ENCODE assay signal across 7 cellular contexts in the genomic region with DNA sequence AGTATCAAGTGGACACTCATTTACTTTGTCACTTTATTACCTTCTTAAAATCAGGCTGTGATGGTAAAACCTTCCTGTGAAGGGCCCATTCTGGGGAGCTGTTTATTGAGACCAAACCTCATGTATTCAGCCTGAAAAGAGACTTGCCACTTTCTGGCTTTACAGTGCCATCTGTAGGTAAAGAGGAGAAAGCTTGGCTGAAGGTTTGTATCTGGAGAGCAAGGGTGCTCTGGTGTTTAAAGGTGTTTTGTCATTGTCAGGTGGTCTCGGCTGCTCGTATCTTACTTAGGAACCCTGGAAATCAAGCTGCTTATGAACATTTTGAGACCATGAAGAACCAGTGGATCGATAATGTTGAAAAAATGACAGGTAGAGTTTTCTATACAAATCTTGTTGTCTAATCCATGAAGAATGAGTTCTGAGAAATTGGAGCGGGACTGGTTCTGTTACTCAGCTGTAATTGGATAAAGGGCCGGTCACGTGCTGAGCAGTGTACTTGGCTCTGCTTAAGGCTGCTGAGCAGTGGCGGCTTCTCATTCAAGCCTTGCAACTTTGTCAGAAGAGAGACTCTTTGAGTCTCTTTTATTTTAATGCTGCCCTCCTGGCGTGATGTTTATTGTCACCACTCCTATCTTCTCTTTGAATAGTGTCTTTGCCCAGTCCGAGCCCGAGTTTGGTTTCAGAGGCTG. TPM values are rescaled to one million over a fixed set of nuclear protein-coding genes. Genes with fewer than 3 reads are reported as not detected.
A peak's percentile ranks its signal among the peaks of the same experiment; 100 is the strongest.
DNase-seq lines count a peak whose midpoint lies in the region; ATAC-seq and TF ChIP-seq lines count a peak whose summit lies in the region.

No MANE protein-coding gene starts in this region.

- peak; percentile 62 for TF ChIP-seq RAD21 in neural cell (conservative IDR thresholded peaks at IDR 0.05)

- H3K79me2 ChIP-seq in neural cell (replicated peaks; ENCODE audit: insufficient read depth, low read length) = no peaks in the 10 kb centered on the region

- H3K4me3 Mint-ChIP-seq in brain = no peak overlapping the region

- H3K4me3 ChIP-seq in GM06990 (replicated peaks; ENCODE audit: low read depth, low read length) (no peak overlapping the region), neural cell (ENCODE audit: low read length) (no peak overlapping the region)

- no peaks in the 10 kb centered on the region for H4K20me1 ChIP-seq in neural cell (ENCODE audit: insufficient read depth)

- no peaks in the 10 kb centered on the region for H3K9me2 ChIP-seq in neural cell (ENCODE audit: insufficient read depth, low read length)

- H3K36me3 ChIP-seq in GM06990 (ENCODE audit: control insufficient read depth, insufficient read depth, low read length) = peaks cover 2% of the 10 kb centered on the region
- H3K36me3 ChIP-seq in neural cell (ENCODE audit: insufficient read depth, low read length) = no peaks in the 10 kb centered on the region

- peaks cover 88% of the 10 kb centered on the region for H3K36me3 Mint-ChIP-seq in brain

- H3K9me3 Mint-ChIP-seq in brain = no peaks in the 10 kb centered on the region

- H3K4me1 Mint-ChIP-seq in brain = no peaks in the 10 kb centered on the region

- no peaks in the 10 kb centered on the region for H3F3A ChIP-seq in neural cell (ENCODE audit: insufficient read depth, low read length, poor library complexity, severe bottlenecking)

- H3K27ac Mint-ChIP-seq in brain = peak overlapping the region in 4 of 5 experiments; percentile 25 to 80 (median 74)

- TF ChIP-seq CTCF in GM06990 (IDR thresholded peaks at IDR 0.05; ENCODE audit: insufficient read depth, low read length, poor library complexity, severe bottlenecking) = peak; percentile 66
- TF ChIP-seq CTCF in brain (conservative IDR thresholded peaks at IDR 0.05) = peak in 1 of 2 experiments; percentile 51
- peak; percentile 64 for TF ChIP-seq CTCF in neural cell (IDR thresholded peaks at IDR 0.05; ENCODE audit: poor library complexity, severe bottlenecking)

- ATAC-seq in GM21529 (IDR thresholded peaks at IDR 0.05; ENCODE audit: unreplicated experiment) (no peak), GM18868 (IDR thresholded peaks at IDR 0.05; ENCODE audit: unreplicated experiment) (no peak)

- no peak for TF ChIP-seq EP300 in neural cell (conservative IDR thresholded peaks at IDR 0.05; ENCODE audit: poor library complexity, severe bottlenecking)

- no peak for DNase-seq in GM06990 (ENCODE audit: extremely low read depth, insufficient read length)
- DNase-seq in Kasumi-1 (lab: John Stamatoyannopoulos, UW) = peak; percentile 63 to 87
- DNase-seq in mucosa of gallbladder (ENCODE audit: low spot score) = no peak

- H3K27me3 ChIP-seq in GM06990 (replicated peaks; ENCODE audit: control insufficient read depth, insufficient read depth, low read length) (no peaks in the 10 kb centered on the region), neural cell (ENCODE audit: insufficient read depth, low read depth, low read length) (no peaks in the 10 kb centered on the region)

- peaks cover 3% of the 10 kb centered on the region for H3K27me3 Mint-ChIP-seq in brain

- H3K4me2 ChIP-seq in neural cell (ENCODE audit: low read length) = no peak overlapping the region

- H3K9me3 ChIP-seq in neural cell (ENCODE audit: low read length) = no peaks in the 10 kb centered on the region

- H3K9ac ChIP-seq in neural cell (ENCODE audit: low read length) = no peak overlapping the region

- no peak overlapping the region for H3K27ac ChIP-seq in neural cell (ENCODE audit: low read length)

- H2AFZ ChIP-seq in neural cell (ENCODE audit: low read depth, low read length) = no peak overlapping the region

TF ChIP-seq in neural cell, 6 proteins besides CTCF, POLR2A, EP300 and RAD21:
- TF ChIP-seq MXI1 (conservative IDR thresholded peaks at IDR 0.05; ENCODE audit: poor library complexity, severe bottlenecking) (no peak), SMC3 (conservative IDR thresholded peaks at IDR 0.05; ENCODE audit: poor library complexity) (peak; percentile 66), REST (IDR thresholded peaks at IDR 0.05; ENCODE audit: borderline replicate concordance) (no peak)

RNA-seq across cellular contexts. Expression of gene AP3M1, which starts 46.9 kb away (rescaled TPM):
- polyA plus RNA-seq in brain (ENCODE audit: insufficient read depth, low read depth, low replicate concordance) = 23.6 TPM
- 26.7 and 28.1 TPM in 2 replicates for polyA plus RNA-seq in neural cell
- 61.6 and 65.5 TPM in 2 replicates for polyA minus RNA-seq in neural cell
- 35.9 TPM for total RNA-seq in mucosa of gallbladder

RNA-seq across cellular contexts. Expression of gene ADK, which starts 47.3 kb away (rescaled TPM):
- polyA plus RNA-seq in brain (ENCODE audit: insufficient read depth, low read depth, low replicate concordance) = 27.7 TPM
- polyA plus RNA-seq in neural cell = 15.3 and 19.5 TPM in 2 replicates
- polyA minus RNA-seq in neural cell = 35.8 and 37.6 TPM in 2 replicates
- total RNA-seq in mucosa of gallbladder = 13.0 TPM

Comparison
In these comparisons a context has a peak if more than half of its experiments do, and no peak if none do; other contexts are left out.
1. DNase-seq: peak in Kasumi-1 (2 of 2); none in GM06990 (single experiment) and mucosa of gallbladder (single experiment).